In the genomic region with DNA sequence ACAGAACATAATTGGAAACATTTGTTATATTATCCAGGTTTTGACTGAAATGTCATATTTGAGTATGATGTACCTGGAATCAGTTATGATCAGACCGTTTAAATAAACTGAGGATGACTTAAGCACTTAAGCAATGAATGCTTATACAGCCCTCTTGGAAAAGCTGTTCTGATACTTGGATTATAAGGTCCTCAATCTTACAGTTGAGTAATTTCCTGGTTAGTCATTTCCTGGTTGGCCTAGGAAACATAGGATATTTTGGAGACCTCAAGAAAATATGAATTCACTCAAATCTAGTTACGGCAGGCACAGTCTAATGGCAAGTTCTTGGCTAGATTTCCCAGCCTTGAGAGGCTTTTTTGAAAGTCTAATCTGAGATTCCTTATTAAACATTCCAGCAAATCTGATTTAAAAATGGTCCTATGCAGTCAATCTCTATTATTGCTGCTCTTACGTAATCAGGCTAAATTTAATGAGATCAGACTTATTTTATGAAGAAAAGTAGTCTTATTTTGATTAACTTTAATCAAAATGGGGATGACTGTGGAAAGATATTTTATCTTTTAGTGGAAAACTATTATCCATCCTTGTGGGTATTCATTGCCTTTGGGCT, we compare ENCODE assay signal across 1 cellular context.
A peak's percentile ranks its signal among the peaks of the same experiment; 100 is the strongest.
TF ChIP-seq lines count a peak whose summit lies in the region.

No MANE protein-coding gene starts in this region.

TF ChIP-seq in endothelial cell of umbilical vein, 7 proteins besides CTCF, POLR2A, EP300 and RAD21:
- TF ChIP-seq POLR2AphosphoS5 (IDR thresholded peaks at IDR 0.05; ENCODE audit: insufficient read depth, low read depth, low read length) (no peak), FOS (IDR thresholded peaks at IDR 0.05; ENCODE audit: borderline replicate concordance, insufficient read depth, low read length) (peak; percentile 82), JUN (IDR thresholded peaks at IDR 0.05; ENCODE audit: borderline replicate concordance, insufficient read depth, insufficient read length, low read depth) (peak; percentile 96), GATA2 (IDR thresholded peaks at IDR 0.05; ENCODE audit: insufficient read depth, insufficient read length, low read depth, low read length) (peak; percentile 20), EZH2 (IDR thresholded peaks at IDR 0.05; ENCODE audit: borderline replicate concordance, low read depth, low read length, severe bottlenecking) (no peak)
